In genomic region chr21:34133802-34134201, GRCh38 we compare ENCODE assay signal across 12 cellular contexts.
DNase-seq lines count a peak whose midpoint lies in the region; ATAC-seq, FAIRE-seq and TF ChIP-seq lines count a peak whose summit lies in the region.
"Had no signal": no experiment of that assay in that cellular context is flagged by ENCODE, and none has a peak within 500 bp of the region (broad histone marks: within the 10 kb centered on the region; RNA-seq: fewer than 3 reads in every experiment).

No MANE protein-coding gene starts in this region.

- no peaks in the 10 kb centered on the region for H3K27me3 Mint-ChIP-seq in neural crest cell (ENCODE audit: low read depth)

- H3K27me3 ChIP-seq in bronchial epithelial cell (ENCODE audit: control insufficient read depth, insufficient read depth, low read length) (no peaks in the 10 kb centered on the region), ovary (no peaks in the 10 kb centered on the region)

- TF ChIP-seq CTCF in bronchial epithelial cell (IDR thresholded peaks at IDR 0.05; ENCODE audit: insufficient read depth, low read length, severe bottlenecking), result peak; percentile 9
- peak; percentile 56 for TF ChIP-seq CTCF in neural crest cell (conservative IDR thresholded peaks at IDR 0.05)
- no peak for TF ChIP-seq CTCF in ovary (IDR thresholded peaks at IDR 0.05)

- DNase-seq in DMS 273 (lab: John Stamatoyannopoulos, UW; ENCODE audit: unreplicated experiment) (peak; percentile 31), DMS 273 treated with DMSO at 0.1 percent for 48 hours (lab: John Stamatoyannopoulos, UW) (no peak), Kasumi-1 (lab: John Stamatoyannopoulos, UW) (peak; percentile 11 to 13), bronchial epithelial cell (ENCODE audit: low read depth) (no peak), neural crest cell (ENCODE audit: low read depth, low spot score) (no peak), ovary (no peak), left lobe of liver (ENCODE audit: low spot score) (no peak)
- DNase-seq: NCI-H446 treated with DMSO at 0.1 percent for 48 hours had no signal

- intact Hi-C loops in ovary (cut with DNase I), result no loop called here

- no peaks in the 10 kb centered on the region for H3K9me3 ChIP-seq in ovary

- ATAC-seq in GM19023 (IDR thresholded peaks at IDR 0.05; ENCODE audit: unreplicated experiment) (no peak), left lobe of liver (no peak)

- H3K4me3 Mint-ChIP-seq in neural crest cell, result no peak overlapping the region

- WGBS in ovary, 3 donors, result 87 to 92% (median 91%) methylated on average over 2 of the region's 2 CpGs

- H3K4me3 ChIP-seq in bronchial epithelial cell (ENCODE audit: low read depth, low read length) (no peak overlapping the region), ovary (no peak overlapping the region)

- H3K4me1 ChIP-seq in ovary (ENCODE audit: insufficient read depth), result peaks cover 24% of the 10 kb centered on the region

- H3K4me1 Mint-ChIP-seq in neural crest cell, result peaks cover 47% of the 10 kb centered on the region

- H3K27ac Mint-ChIP-seq in neural crest cell (ENCODE audit: unreplicated experiment), result no peak overlapping the region

- H3K36me3 Mint-ChIP-seq in neural crest cell (ENCODE audit: low read depth), result peaks cover 48% of the 10 kb centered on the region

- FAIRE-seq in bronchial epithelial cell (lab: Jason Lieb, UNC), result no peak
- FAIRE-seq: G401.6 had no signal

- no peak for TF ChIP-seq POLR2A in ovary (IDR thresholded peaks at IDR 0.05)

- no peak for TF ChIP-seq EP300 in ovary (IDR thresholded peaks at IDR 0.05)

- H3K9me3 Mint-ChIP-seq in neural crest cell, result peaks cover 10% of the 10 kb centered on the region

- H3K27ac ChIP-seq in ovary, result no peak overlapping the region
- H3K27ac ChIP-seq: 22Rv1, epithelial cell of prostate had no signal

- H3K36me3 ChIP-seq in bronchial epithelial cell (ENCODE audit: control insufficient read depth, insufficient read depth, low read length) (peaks cover 1% of the 10 kb centered on the region), ovary (no peaks in the 10 kb centered on the region)

Comparison
In these comparisons a context has a peak if more than half of its experiments do, and no peak if none do; other contexts are left out.
1. DNase-seq: peak in DMS 273 (single experiment) and Kasumi-1 (2 of 2); none in DMS 273 treated with DMSO at 0.1 percent for 48 hours (single experiment), bronchial epithelial cell (single experiment), neural crest cell (single experiment), ovary (0 of 5) and left lobe of liver (single experiment).
2. CTCF ChIP-seq: peak in bronchial epithelial cell (single experiment) and neural crest cell (single experiment); none in ovary (0 of 3).